ENCODE assay signal across 34 cellular contexts in the genomic region with DNA sequence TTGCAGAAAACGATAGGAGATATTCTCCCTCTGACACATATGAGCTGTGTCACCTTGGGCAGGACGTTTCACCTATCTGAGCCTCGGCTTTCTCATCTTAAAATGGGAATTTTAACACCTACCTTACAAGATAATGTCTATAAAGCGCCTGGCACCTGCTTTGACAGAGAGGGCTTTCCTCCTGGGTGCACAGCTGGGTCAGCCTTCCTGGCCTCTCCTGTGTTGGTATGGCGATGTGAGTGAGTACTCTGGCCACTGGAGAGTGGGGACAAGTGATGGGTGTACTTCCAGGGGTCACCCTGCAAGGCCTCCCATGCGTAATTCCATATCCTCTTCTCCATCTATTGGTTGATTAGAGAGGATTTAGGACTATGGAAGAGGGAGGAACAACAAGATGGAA.
DNase-seq lines count a peak whose midpoint lies in the region; ATAC-seq and TF ChIP-seq lines count a peak whose summit lies in the region.
"Had no signal": no experiment of that assay in that cellular context is flagged by ENCODE, and none has a peak within 500 bp of the region (broad histone marks: within the 10 kb centered on the region; RNA-seq: fewer than 3 reads in every experiment).

No MANE protein-coding gene starts in this region.

- H4K20me1 ChIP-seq in hepatocyte (ENCODE audit: insufficient read depth, poor library complexity, severe bottlenecking), result no peaks in the 10 kb centered on the region
- H4K20me1 ChIP-seq: BLaER1; BLaER1 treated with 17β-estradiol and CSF1 and Interleukin-3, amounts not matched to agents 10 nM and 100 nM had no signal

- H3K4me2 ChIP-seq in hepatocyte, result no peak overlapping the region
- H3K4me2 ChIP-seq: A549; BLaER1; BLaER1 treated with 17β-estradiol and CSF1 and Interleukin-3, amounts not matched to agents 10 nM and 100 nM had no signal

- H3K4me1 Mint-ChIP-seq in endodermal cell (peaks cover 24% of the 10 kb centered on the region), osteocyte (ENCODE audit: unreplicated experiment) (peaks cover 11% of the 10 kb centered on the region)
- H3K4me1 Mint-ChIP-seq: B cell; CD4-positive, alpha-beta memory T cell; CD4-positive, CD25-positive, alpha-beta regulatory T cell; CD8-positive, alpha-beta memory T cell had no signal

- peaks cover 0 to 6% of the 10 kb centered on the region in 2 donors for H3K9me3 ChIP-seq in right atrium auricular region
- no peaks in the 10 kb centered on the region for H3K9me3 ChIP-seq in right cardiac atrium (ENCODE audit: control insufficient read depth, low read length)
- peaks cover 10% of the 10 kb centered on the region for H3K9me3 ChIP-seq in endodermal cell (ENCODE audit: control insufficient read depth, low read length)
- H3K9me3 ChIP-seq in hepatocyte (ENCODE audit: low read depth), result no peaks in the 10 kb centered on the region
- H3K9me3 ChIP-seq in psoas muscle, result no peaks in the 10 kb centered on the region
- H3K9me3 ChIP-seq: BE2C, Caco-2 had no signal

- H3K4me3 ChIP-seq in right atrium auricular region (no peak overlapping the region), right cardiac atrium (ENCODE audit: low read length) (no peak overlapping the region), endodermal cell (ENCODE audit: low read length) (no peak overlapping the region), hepatocyte (no peak overlapping the region), psoas muscle (no peak overlapping the region)
- H3K4me3 ChIP-seq: A549; BLaER1; BLaER1 treated with 17β-estradiol and CSF1 and Interleukin-3, amounts not matched to agents 10 nM and 100 nM had no signal

- no peak overlapping the region for H2AFZ ChIP-seq in hepatocyte

- H3K27ac Mint-ChIP-seq in endodermal cell (no peak overlapping the region), osteocyte (ENCODE audit: unreplicated experiment) (no peak overlapping the region)
- H3K27ac Mint-ChIP-seq: B cell; CD14-positive monocyte; CD4-positive, alpha-beta memory T cell; CD4-positive, alpha-beta T cell; CD4-positive, CD25-positive, alpha-beta regulatory T cell; CD8-positive, alpha-beta memory T cell; CD8-positive, alpha-beta T cell had no signal

- H3K36me3 ChIP-seq in right atrium auricular region, result no peaks in the 10 kb centered on the region
- no peaks in the 10 kb centered on the region for H3K36me3 ChIP-seq in endodermal cell (ENCODE audit: control insufficient read depth, insufficient read depth, low read length)
- H3K36me3 ChIP-seq in hepatocyte (replicated peaks; ENCODE audit: insufficient read depth, low read depth), result no peaks in the 10 kb centered on the region
- no peaks in the 10 kb centered on the region for H3K36me3 ChIP-seq in psoas muscle (ENCODE audit: insufficient read depth in 1 of 2, low read depth in 1 of 2)
- H3K36me3 ChIP-seq: BE2C; BLaER1; BLaER1 treated with 17β-estradiol and CSF1 and Interleukin-3, amounts not matched to agents 10 nM and 100 nM had no signal

- 95% methylated on average over 6 of the region's 6 CpGs for WGBS in right cardiac atrium
- 90 to 100% methylated on average over 5 to 6 of the region's 6 CpGs for WGBS in endodermal cell (ENCODE audit: insufficient coverage in 1 of 2, insufficient read length in 1 of 2), 2 experiments
- 92% methylated on average over 6 of the region's 6 CpGs for WGBS in hepatocyte (ENCODE audit: low lambda C conversion rate, missing lambda C conversion rate)
- 82 to 92% (median 83%) methylated on average over 6 of the region's 6 CpGs for whole genome bisulfite sequencing in psoas muscle, 3 donors

- H3K79me2 ChIP-seq in hepatocyte, result no peaks in the 10 kb centered on the region

- H3K27me3 Mint-ChIP-seq in endodermal cell (ENCODE audit: insufficient read depth), result peaks cover 5% of the 10 kb centered on the region
- H3K27me3 Mint-ChIP-seq in osteocyte (ENCODE audit: unreplicated experiment), result peaks cover 35% of the 10 kb centered on the region

- intact Hi-C loops in right cardiac atrium (cut with DNase I), result no loop called here
- intact Hi-C loops in psoas muscle (cut with DNase I), result no loop called here

- peak; percentile 7 for DNase-seq in right atrium auricular region (ENCODE audit: low spot score)
- no peak for DNase-seq in right cardiac atrium
- peak; percentile 30 for DNase-seq in ecto neural progenitor cell (ENCODE audit: low spot score)
- peak; percentile 25 for DNase-seq in endodermal cell
- DNase-seq in osteocyte (ENCODE audit: extremely low spot score, unreplicated experiment), result peak; percentile 62
- DNase-seq in hepatocyte (ENCODE audit: low spot score), result no peak
- DNase-seq in psoas muscle, result no peak
- DNase-seq: 8988T; ACHN; AML-193; BE2C; C1 segment of cervical spinal cord; Caco-2; Calu3; CD4-positive, alpha-beta memory T cell; CD4-positive, alpha-beta T cell; CD4-positive, CD25-positive, alpha-beta regulatory T cell; CD8-positive, alpha-beta memory T cell; CD8-positive, alpha-beta T cell; DMS 273 treated with DMSO at 0.1 percent for 48 hours; DMS153; DMS53; DMS79; DMS79 treated with DMSO at 0.1 percent for 48 hours; DND-41; EL had no signal

- H3K9me3 Mint-ChIP-seq in endodermal cell (peaks cover 9% of the 10 kb centered on the region), osteocyte (ENCODE audit: unreplicated experiment) (peaks cover 5% of the 10 kb centered on the region)
- H3K9me3 Mint-ChIP-seq: CD4-positive, alpha-beta T cell; CD8-positive, alpha-beta T cell had no signal

- no peak overlapping the region for H3K27ac ChIP-seq in right atrium auricular region
- no peak overlapping the region for H3K27ac ChIP-seq in right cardiac atrium (ENCODE audit: low read length)
- no peak overlapping the region for H3K27ac ChIP-seq in endodermal cell (ENCODE audit: low read depth, low read length)
- H3K27ac ChIP-seq in hepatocyte, result no peak overlapping the region
- H3K27ac ChIP-seq in psoas muscle, result no peak overlapping the region
- H3K27ac ChIP-seq: 22Rv1; A549; BLaER1; BLaER1 treated with 17β-estradiol and CSF1 and Interleukin-3, amounts not matched to agents 10 nM and 100 nM; C4-2B had no signal

- no peaks in the 10 kb centered on the region for H3K4me1 ChIP-seq in right atrium auricular region
- no peaks in the 10 kb centered on the region for H3K4me1 ChIP-seq in right cardiac atrium (ENCODE audit: control insufficient read depth, insufficient read depth, low read length)
- H3K4me1 ChIP-seq in endodermal cell (ENCODE audit: control insufficient read depth, insufficient read depth, low read length), result peaks cover 4% of the 10 kb centered on the region
- peaks cover under 1% of the 10 kb centered on the region for H3K4me1 ChIP-seq in hepatocyte (ENCODE audit: insufficient read depth)
- H3K4me1 ChIP-seq in psoas muscle, result no peaks in the 10 kb centered on the region
- H3K4me1 ChIP-seq: A549; BE2C; BLaER1; BLaER1 treated with 17β-estradiol and CSF1 and Interleukin-3, amounts not matched to agents 10 nM and 100 nM; Caco-2 had no signal

- H3K36me3 Mint-ChIP-seq in endodermal cell (ENCODE audit: low read depth), result peaks cover 3% of the 10 kb centered on the region
- H3K36me3 Mint-ChIP-seq in osteocyte (ENCODE audit: unreplicated experiment), result no peaks in the 10 kb centered on the region
- H3K36me3 Mint-ChIP-seq: CD14-positive monocyte; CD4-positive, alpha-beta memory T cell; CD4-positive, CD25-positive, alpha-beta regulatory T cell; CD8-positive, alpha-beta memory T cell; CD8-positive, alpha-beta T cell had no signal

- H3K9me2 ChIP-seq in hepatocyte (replicated peaks; ENCODE audit: insufficient read depth), result no peaks in the 10 kb centered on the region

- ATAC-seq in right cardiac atrium (no peak), psoas muscle (no peak), HG03521 (IDR thresholded peaks at IDR 0.05; ENCODE audit: unreplicated experiment) (no peak)
- ATAC-seq: A549; CD8-positive, alpha-beta T cell had no signal

- no peak overlapping the region for H3K9ac ChIP-seq in endodermal cell (ENCODE audit: extremely low read depth, low read length, poor library complexity, severe bottlenecking)
- H3K9ac ChIP-seq: BLaER1; BLaER1 treated with 17β-estradiol and CSF1 and Interleukin-3, amounts not matched to agents 10 nM and 100 nM had no signal

- H3K4me3 Mint-ChIP-seq in endodermal cell (no peak overlapping the region), osteocyte (ENCODE audit: unreplicated experiment) (no peak overlapping the region)
- H3K4me3 Mint-ChIP-seq: B cell; CD14-positive monocyte; CD4-positive, alpha-beta memory T cell; CD4-positive, alpha-beta T cell; CD4-positive, CD25-positive, alpha-beta regulatory T cell; CD8-positive, alpha-beta memory T cell; CD8-positive, alpha-beta T cell had no signal

- H3K27me3 ChIP-seq in right atrium auricular region (no peaks in the 10 kb centered on the region), right cardiac atrium (ENCODE audit: control insufficient read depth, insufficient read depth) (no peaks in the 10 kb centered on the region), endodermal cell (ENCODE audit: control insufficient read depth, insufficient read depth, low read length, poor library complexity, severe bottlenecking) (no peaks in the 10 kb centered on the region), hepatocyte (peaks cover 11% of the 10 kb centered on the region), psoas muscle (ENCODE audit: insufficient read depth in 3 of 3, low read length in 2 of 3) (peaks cover 0 to 1% (median 0%) of the 10 kb centered on the region in 3 donors)
- H3K27me3 ChIP-seq: BE2C; BLaER1; BLaER1 treated with 17β-estradiol and CSF1 and Interleukin-3, amounts not matched to agents 10 nM and 100 nM had no signal

- TF ChIP-seq CTCF in right atrium auricular region (IDR thresholded peaks at IDR 0.05) (no peak), endodermal cell (conservative IDR thresholded peaks at IDR 0.05) (no peak), osteocyte (IDR thresholded peaks at IDR 0.05) (no peak), hepatocyte (IDR thresholded peaks at IDR 0.05; ENCODE audit: poor library complexity) (no peak), psoas muscle (IDR thresholded peaks at IDR 0.05) (no peak)

Comparison
In these comparisons a context has a peak if more than half of its experiments do, and no peak if none do; other contexts are left out.
1. DNase-seq: peak in right atrium auricular region (single experiment), ecto neural progenitor cell (single experiment), endodermal cell (single experiment) and osteocyte (single experiment); none in right cardiac atrium (0 of 3), hepatocyte (single experiment) and psoas muscle (0 of 2).